28 cellular contexts compared by ENCODE assay signal in the genomic region with DNA sequence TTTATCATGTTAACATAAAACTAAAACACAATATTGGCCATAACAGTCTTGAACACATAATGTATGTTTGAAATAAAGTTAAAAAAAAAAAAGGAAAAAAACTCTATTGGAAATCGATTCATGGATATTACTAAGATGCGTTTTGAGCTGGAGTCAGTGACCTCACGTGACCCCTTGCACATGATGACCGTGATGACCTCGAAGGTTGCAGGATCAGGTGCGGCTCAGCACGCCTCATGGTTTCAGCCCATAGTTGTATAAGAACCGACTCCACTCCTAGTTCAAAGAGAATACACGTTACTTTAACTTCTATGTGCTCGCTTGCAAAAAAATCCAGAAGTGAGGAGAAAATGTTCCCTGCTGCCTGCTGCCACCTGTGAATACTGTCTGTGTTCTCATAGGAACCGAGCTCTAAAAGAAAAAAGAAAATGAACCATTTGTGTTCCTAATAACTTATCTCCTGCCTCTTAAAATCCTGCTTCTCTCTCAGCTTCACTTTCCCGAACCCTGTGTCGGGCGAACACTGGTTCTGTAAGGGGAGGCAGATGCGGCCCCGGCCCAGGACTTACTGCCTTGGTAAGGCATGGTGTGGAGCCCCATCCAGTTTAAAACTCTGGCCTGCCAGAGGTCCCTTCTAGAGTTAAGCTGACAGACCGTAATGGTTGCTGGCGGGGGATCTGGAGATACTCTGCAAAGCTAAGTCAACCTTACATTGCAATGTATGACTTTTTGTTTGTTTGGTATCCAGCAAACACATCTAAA. TPM values are rescaled to one million over a fixed set of nuclear protein-coding genes. Genes with fewer than 3 reads are reported as not detected.
"Had no signal": no experiment of that assay in that cellular context is flagged by ENCODE, and none has a peak within 500 bp of the region (broad histone marks: within the 10 kb centered on the region; RNA-seq: fewer than 3 reads in every experiment).

No MANE protein-coding gene starts in this region.

- H3K27ac ChIP-seq: colonic mucosa, esophagus muscularis mucosa, foreskin keratinocyte, neural progenitor cell, parathyroid adenoma, prostate gland, right atrium auricular region, stomach, testis, tibial artery had no signal

- H3K4me3 Mint-ChIP-seq: immature natural killer cell; naive thymus-derived CD4-positive, alpha-beta T cell; nephron; neural progenitor cell; type B pancreatic cell had no signal

- H3K9ac ChIP-seq: neural progenitor cell, parathyroid adenoma had no signal

- H3K9me3 Mint-ChIP-seq: nephron, neural progenitor cell, type B pancreatic cell had no signal

- H3K4me1 Mint-ChIP-seq: naive thymus-derived CD4-positive, alpha-beta T cell; nephron had no signal

- H3K4me1 ChIP-seq: colonic mucosa, foreskin keratinocyte, neural progenitor cell, parathyroid adenoma, prostate gland, testis had no signal

- DNase-seq: colonic mucosa; dermis blood vessel endothelial cell; effector memory CD4-positive, alpha-beta T cell; foreskin keratinocyte; hypothalamus; immature natural killer cell; midbrain; naive thymus-derived CD4-positive, alpha-beta T cell; stimulated activated CD4-positive, alpha-beta T cell treated with anti-CD3 and anti-CD28 coated beads, Interleukin-12 subunit alpha, Interleukin-12 subunit beta, amount 100 ng/mL, for 4 hours; stimulated activated CD4-positive, alpha-beta T cell treated with anti-CD3 and anti-CD28 coated beads, Interleukin-1b, Interleukin-23, amount 100 ng/mL, for 48 hours; stimulated activated CD4-positive, alpha-beta T cell treated with anti-CD3 and anti-CD28 coated beads, Interleukin-4, amount 100 ng/mL, for 1 hour; stimulated activated CD8-positive, alpha-beta memory T cell treated with anti-CD3 and anti-CD28 coated beads, Interleukin-4, amount 100 ng/mL, for 48 hours; stimulated activated naive CD4-positive, alpha-beta T cell; stomach; substantia nigra; testis; tibial artery had no signal

- H3K27ac Mint-ChIP-seq: immature natural killer cell; naive thymus-derived CD4-positive, alpha-beta T cell; nephron; neural progenitor cell; type B pancreatic cell had no signal

- H3K27me3 Mint-ChIP-seq: naive thymus-derived CD4-positive, alpha-beta T cell; type B pancreatic cell had no signal

- H3K27me3 ChIP-seq: colonic mucosa, esophagus muscularis mucosa, foreskin keratinocyte, neural progenitor cell, right atrium auricular region, stomach, testis, tibial artery had no signal

- ATAC-seq: foreskin keratinocyte; naive thymus-derived CD4-positive, alpha-beta T cell; sciatic nerve had no signal

- H3K4me2 ChIP-seq: neural progenitor cell, smooth muscle cell had no signal

- H3K36me3 ChIP-seq: colonic mucosa, neural progenitor cell, prostate gland had no signal

- H3K4me3 ChIP-seq: colonic mucosa, esophagus muscularis mucosa, neural progenitor cell, prostate gland, right atrium auricular region, smooth muscle cell, stomach, testis, tibial artery had no signal

- H3K9me3 ChIP-seq: colonic mucosa, esophagus muscularis mucosa, prostate gland, right atrium auricular region, stomach, testis, tibial artery had no signal

RNA-seq across cellular contexts. Expression of gene RIPK4, which starts 33.8 kb away (rescaled TPM):
- total RNA-seq: endothelial cell of umbilical vein had no signal
- polyA plus RNA-seq: endothelial cell of umbilical vein, fibroblast of lung, immature natural killer cell had no signal
